In the genomic region with DNA sequence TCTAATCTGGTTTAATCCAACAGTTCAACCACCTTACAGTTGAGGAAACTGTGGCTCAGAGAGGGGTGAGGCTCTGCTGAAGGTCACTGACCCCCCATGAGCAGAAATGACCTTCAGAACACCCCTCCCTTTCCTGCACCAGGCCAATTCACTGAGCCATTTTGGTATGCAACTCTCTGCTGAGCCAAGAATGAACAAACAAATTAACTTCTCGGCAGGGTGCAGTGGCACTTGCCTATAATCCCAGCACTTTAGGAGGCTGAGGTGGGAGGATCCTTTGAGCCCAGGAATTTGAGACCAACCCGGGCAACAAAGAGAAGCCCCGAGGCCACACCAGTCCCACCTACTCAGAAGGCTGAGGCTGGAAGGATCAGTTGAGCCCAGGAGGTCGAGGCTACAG, we compare ENCODE assay signal across 1 cellular context.
TF ChIP-seq lines count a peak whose summit lies in the region.

No MANE protein-coding gene starts in this region.

TF ChIP-seq in Ishikawa, 13 proteins besides CTCF, POLR2A, EP300 and RAD21 (continued from another document):
- no peak for TF ChIP-seq CREB1 (IDR thresholded peaks at IDR 0.05; ENCODE audit: low read depth)
- TF ChIP-seq ZBTB7A (IDR thresholded peaks at IDR 0.05; ENCODE audit: low read depth): no peak
